8 cellular contexts compared by ENCODE assay signal in genomic region chr17:41930009-41930832, GRCh38. TPM values are rescaled to one million over a fixed set of nuclear protein-coding genes. Genes with fewer than 3 reads are reported as not detected.
A peak's percentile ranks its signal among the peaks of the same experiment; 100 is the strongest.
DNase-seq lines count a peak whose midpoint lies in the region; ATAC-seq, FAIRE-seq and TF ChIP-seq lines count a peak whose summit lies in the region.

Gene ODAD4 (plus strand): TSS chr17:41930617. CDS start chr17:41930724, 107 bp downstream.

- H3K4me3 Mint-ChIP-seq in T-cell (peak within 1 kb of the TSS; percentile 85 to 100 (median 95)), progenitor cell of endocrine pancreas (ENCODE audit: low read depth) (peak within 1 kb of the TSS; percentile 89)

- H3K27ac Mint-ChIP-seq in T-cell (peak within 1 kb of the TSS; percentile 94 to 100), progenitor cell of endocrine pancreas (peak within 1 kb of the TSS; percentile 90)

- H3K9me3 Mint-ChIP-seq in T-cell, result no peaks in the 10 kb centered on the region
- no peaks in the 10 kb centered on the region for H3K9me3 Mint-ChIP-seq in progenitor cell of endocrine pancreas (ENCODE audit: low read depth)

- CTCF ChIA-PET in T-cell (lab: Charles Lee), result interaction anchor here in 1 of 2 donors (0.6 to 1.9 kb wide), 15 partner anchors 8 to 1409 kb away, joined by 3 to 12 read pairs (median 4); partner anchors contain the start of genes ACLY, CNP, EIF1 and NKIRAS2

- intact Hi-C loops in left ventricle myocardium inferior (cut with micrococcal nuclease), result no loop called here

- TF ChIP-seq CTCF in left ventricle myocardium inferior (IDR thresholded peaks at IDR 0.05; ENCODE audit: borderline replicate concordance) (peak; percentile 64), progenitor cell of endocrine pancreas (IDR thresholded peaks at IDR 0.05; ENCODE audit: unreplicated experiment) (peak; percentile 37)

- no peaks in the 10 kb centered on the region for H3K36me3 ChIP-seq in left ventricle myocardium inferior

- no peaks in the 10 kb centered on the region for H3K27me3 ChIP-seq in left ventricle myocardium inferior (ENCODE audit: low read depth)

- H3K36me3 Mint-ChIP-seq in T-cell (no peaks in the 10 kb centered on the region), progenitor cell of endocrine pancreas (ENCODE audit: insufficient read depth) (no peaks in the 10 kb centered on the region)

- peak; percentile 92 for FAIRE-seq in GM12892 (lab: Jason Lieb, UNC)

- H3K9me3 ChIP-seq in left ventricle myocardium inferior (replicated peaks), result no peaks in the 10 kb centered on the region

- H3K4me1 ChIP-seq in left ventricle myocardium inferior, result peaks cover 20% of the 10 kb centered on the region

- POLR2A ChIA-PET in T-cell (lab: Charles Lee), result interaction anchor here (0.6 to 1.5 kb wide), 18 partner anchors 9 to 1768 kb away, joined by 3 to 14 read pairs (median 4); partner anchors contain the start of genes ACLY (in 2 of the 2), DNAJC7 (in 1 of the 2), EIF1 (in 1 of the 2) and KCNH4 (in 1 of the 2)

- H3K27me3 Mint-ChIP-seq in T-cell (no peaks in the 10 kb centered on the region), progenitor cell of endocrine pancreas (no peaks in the 10 kb centered on the region)

- DNase-seq in GM12892 (ENCODE audit: insufficient read length) (peak; percentile 89), NCI-H146 (lab: John Stamatoyannopoulos, UW) (peak; percentile 95), T-cell (peak; percentile 87 to 99 (median 97)), amniotic stem cell (lab: John Stamatoyannopoulos, UW) (peak; percentile 97), left ventricle myocardium inferior (peak; percentile 98), progenitor cell of endocrine pancreas (ENCODE audit: low spot score, unreplicated experiment) (peak; percentile 85), ureter (ENCODE audit: low spot score) (peak; percentile 96)

- H3K4me1 Mint-ChIP-seq in T-cell, result peaks cover 22 to 28% (median 28%) of the 10 kb centered on the region in 3 donors
- H3K4me1 Mint-ChIP-seq in progenitor cell of endocrine pancreas (ENCODE audit: low read depth), result peaks cover 15% of the 10 kb centered on the region

- H3K4me3 ChIP-seq in left ventricle myocardium inferior, result peak within 1 kb of the TSS; percentile 69

- peak; percentile 90 for TF ChIP-seq POLR2A in GM12892 (IDR thresholded peaks at IDR 0.05; ENCODE audit: low read depth, low read length)

- peak within 1 kb of the TSS; percentile 87 for H3K27ac ChIP-seq in left ventricle myocardium inferior (replicated peaks)

- ATAC-seq in HG02852 (IDR thresholded peaks at IDR 0.05; ENCODE audit: unreplicated experiment) (peak; percentile 93), T-cell (replicated peaks in 1 of 4) (peak; percentile 97 to 100 (median 99))

RNA-seq across cellular contexts. Expression of gene ODAD4, which starts in this region (rescaled TPM):
- 0.34 TPM for polyA plus RNA-seq in GM12892 (2012; ENCODE audit: missing spikeins)
- total RNA-seq in T-cell, result 1 to 10 TPM in 1 of 5 donors, under 1 TPM in 3, not detected in 1; 0.22 to 2.0 (median 0.39) TPM
- total RNA-seq in left ventricle myocardium inferior, result 1.3 TPM
- 6.3 and 7.1 TPM in 2 replicates for total RNA-seq in progenitor cell of endocrine pancreas
- 0.75 TPM for total RNA-seq in ureter

Comparison
In these comparisons a context has a peak if more than half of its experiments do, and no peak if none do; other contexts are left out.
1. Peak in every context shown above with its lines: DNase-seq, ATAC-seq, H3K4me3 ChIP-seq and H3K27ac ChIP-seq.
2. Peak in DNase-seq in ureter; RNA of the gene not detected or under 1 TPM.